In the genomic region with DNA sequence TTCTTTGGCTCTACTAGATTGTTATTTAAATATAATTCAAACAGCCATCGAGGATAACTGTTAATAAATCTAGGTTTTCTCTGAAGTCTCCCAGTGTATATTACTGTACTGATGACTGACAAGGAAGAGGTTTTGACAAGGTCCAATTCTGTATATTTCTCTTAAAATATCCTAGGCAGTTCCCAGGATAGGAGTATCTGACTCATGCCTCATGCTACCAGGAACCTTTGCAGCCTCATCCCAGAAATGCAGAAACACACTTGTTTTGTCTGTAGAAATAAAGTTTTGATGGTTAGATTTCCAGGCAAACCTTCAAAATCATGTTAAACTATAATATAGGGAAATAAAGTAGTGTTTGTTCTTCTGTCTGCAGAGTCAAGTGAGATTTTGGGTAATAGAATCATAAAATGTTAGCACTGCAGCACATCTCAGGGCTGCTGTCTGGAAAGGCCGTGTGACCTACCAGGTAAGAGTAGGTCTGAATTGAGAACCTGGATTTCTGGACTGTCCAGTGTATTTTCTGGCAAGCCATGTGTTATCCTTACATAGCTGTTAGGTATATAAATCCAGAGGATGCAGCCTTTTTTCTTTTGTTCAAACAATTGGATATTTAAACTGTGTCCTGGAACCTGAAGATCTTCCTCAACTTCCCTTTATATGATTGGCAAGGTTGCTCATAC, we compare ENCODE assay signal across 1 cellular context.
TF ChIP-seq lines count a peak whose summit lies in the region.

No MANE protein-coding gene starts in this region.

TF ChIP-seq in GM23338, 12 proteins besides CTCF, POLR2A, EP300 and RAD21 (continued from another document):
- TF ChIP-seq STAT1 (IDR thresholded peaks at IDR 0.05; ENCODE audit: unreplicated experiment) (no peak), JUNB (IDR thresholded peaks at IDR 0.05; ENCODE audit: unreplicated experiment) (no peak), EZH2phosphoT487 (IDR thresholded peaks at IDR 0.05; ENCODE audit: unreplicated experiment) (no peak), ZNF114 (CRISPR knock-in tag; IDR thresholded peaks at IDR 0.05) (no peak), EZH2 (IDR thresholded peaks at IDR 0.05; ENCODE audit: low read depth, unreplicated experiment) (no peak), POLR2AphosphoS5 (IDR thresholded peaks at IDR 0.05; ENCODE audit: low read depth) (no peak), NANOG (IDR thresholded peaks at IDR 0.05; ENCODE audit: borderline replicate concordance) (no peak), CREB1 (CRISPR knock-in tag; IDR thresholded peaks at IDR 0.05; ENCODE audit: low read depth) (no peak)
- TF ChIP-seq, protein P1, sequence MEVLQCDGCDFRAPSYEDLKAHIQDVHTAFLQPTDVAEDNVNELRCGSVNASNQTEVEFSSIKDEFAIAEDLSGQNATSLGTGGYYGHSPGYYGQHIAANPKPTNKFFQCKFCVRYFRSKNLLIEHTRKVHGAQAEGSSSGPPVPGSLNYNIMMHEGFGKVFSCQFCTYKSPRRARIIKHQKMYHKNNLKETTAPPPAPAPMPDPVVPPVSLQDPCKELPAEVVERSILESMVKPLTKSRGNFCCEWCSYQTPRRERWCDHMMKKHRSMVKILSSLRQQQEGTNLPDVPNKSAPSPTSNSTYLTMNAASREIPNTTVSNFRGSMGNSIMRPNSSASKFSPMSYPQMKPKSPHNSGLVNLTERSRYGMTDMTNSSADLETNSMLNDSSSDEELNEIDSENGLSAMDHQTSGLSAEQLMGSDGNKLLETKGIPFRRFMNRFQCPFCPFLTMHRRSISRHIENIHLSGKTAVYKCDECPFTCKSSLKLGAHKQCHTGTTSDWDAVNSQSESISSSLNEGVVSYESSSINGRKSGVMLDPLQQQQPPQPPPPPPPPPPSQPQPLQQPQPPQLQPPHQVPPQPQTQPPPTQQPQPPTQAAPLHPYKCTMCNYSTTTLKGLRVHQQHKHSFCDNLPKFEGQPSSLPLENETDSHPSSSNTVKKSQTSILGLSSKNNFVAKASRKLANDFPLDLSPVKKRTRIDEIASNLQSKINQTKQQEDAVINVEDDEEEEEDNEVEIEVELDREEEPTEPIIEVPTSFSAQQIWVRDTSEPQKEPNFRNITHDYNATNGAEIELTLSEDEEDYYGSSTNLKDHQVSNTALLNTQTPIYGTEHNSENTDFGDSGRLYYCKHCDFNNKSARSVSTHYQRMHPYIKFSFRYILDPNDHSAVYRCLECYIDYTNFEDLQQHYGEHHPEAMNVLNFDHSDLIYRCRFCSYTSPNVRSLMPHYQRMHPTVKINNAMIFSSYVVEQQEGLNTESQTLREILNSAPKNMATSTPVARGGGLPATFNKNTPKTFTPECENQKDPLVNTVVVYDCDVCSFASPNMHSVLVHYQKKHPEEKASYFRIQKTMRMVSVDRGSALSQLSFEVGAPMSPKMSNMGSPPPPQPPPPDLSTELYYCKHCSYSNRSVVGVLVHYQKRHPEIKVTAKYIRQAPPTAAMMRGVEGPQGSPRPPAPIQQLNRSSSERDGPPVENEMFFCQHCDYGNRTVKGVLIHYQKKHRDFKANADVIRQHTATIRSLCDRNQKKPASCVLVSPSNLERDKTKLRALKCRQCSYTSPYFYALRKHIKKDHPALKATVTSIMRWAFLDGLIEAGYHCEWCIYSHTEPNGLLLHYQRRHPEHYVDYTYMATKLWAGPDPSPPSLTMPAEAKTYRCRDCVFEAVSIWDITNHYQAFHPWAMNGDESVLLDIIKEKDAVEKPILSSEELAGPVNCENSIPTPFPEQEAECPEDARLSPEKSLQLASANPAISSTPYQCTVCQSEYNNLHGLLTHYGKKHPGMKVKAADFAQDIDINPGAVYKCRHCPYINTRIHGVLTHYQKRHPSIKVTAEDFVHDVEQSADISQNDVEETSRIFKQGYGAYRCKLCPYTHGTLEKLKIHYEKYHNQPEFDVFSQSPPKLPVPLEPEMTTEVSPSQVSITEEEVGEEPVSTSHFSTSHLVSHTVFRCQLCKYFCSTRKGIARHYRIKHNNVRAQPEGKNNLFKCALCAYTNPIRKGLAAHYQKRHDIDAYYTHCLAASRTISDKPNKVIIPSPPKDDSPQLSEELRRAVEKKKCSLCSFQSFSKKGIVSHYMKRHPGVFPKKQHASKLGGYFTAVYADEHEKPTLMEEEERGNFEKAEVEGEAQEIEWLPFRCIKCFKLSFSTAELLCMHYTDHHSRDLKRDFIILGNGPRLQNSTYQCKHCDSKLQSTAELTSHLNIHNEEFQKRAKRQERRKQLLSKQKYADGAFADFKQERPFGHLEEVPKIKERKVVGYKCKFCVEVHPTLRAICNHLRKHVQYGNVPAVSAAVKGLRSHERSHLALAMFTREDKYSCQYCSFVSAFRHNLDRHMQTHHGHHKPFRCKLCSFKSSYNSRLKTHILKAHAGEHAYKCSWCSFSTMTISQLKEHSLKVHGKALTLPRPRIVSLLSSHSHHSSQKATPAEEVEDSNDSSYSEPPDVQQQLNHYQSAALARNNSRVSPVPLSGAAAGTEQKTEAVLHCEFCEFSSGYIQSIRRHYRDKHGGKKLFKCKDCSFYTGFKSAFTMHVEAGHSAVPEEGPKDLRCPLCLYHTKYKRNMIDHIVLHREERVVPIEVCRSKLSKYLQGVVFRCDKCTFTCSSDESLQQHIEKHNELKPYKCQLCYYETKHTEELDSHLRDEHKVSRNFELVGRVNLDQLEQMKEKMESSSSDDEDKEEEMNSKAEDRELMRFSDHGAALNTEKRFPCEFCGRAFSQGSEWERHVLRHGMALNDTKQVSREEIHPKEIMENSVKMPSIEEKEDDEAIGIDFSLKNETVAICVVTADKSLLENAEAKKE (CRISPR knock-in tag; IDR thresholded peaks at IDR 0.05) = no peak
- TF ChIP-seq, protein P2, sequence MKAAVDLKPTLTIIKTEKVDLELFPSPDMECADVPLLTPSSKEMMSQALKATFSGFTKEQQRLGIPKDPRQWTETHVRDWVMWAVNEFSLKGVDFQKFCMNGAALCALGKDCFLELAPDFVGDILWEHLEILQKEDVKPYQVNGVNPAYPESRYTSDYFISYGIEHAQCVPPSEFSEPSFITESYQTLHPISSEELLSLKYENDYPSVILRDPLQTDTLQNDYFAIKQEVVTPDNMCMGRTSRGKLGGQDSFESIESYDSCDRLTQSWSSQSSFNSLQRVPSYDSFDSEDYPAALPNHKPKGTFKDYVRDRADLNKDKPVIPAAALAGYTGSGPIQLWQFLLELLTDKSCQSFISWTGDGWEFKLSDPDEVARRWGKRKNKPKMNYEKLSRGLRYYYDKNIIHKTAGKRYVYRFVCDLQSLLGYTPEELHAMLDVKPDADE (IDR thresholded peaks at IDR 0.05) = no peak
